Comparison of ENCODE assay signal across 6 cellular contexts in the genomic region with DNA sequence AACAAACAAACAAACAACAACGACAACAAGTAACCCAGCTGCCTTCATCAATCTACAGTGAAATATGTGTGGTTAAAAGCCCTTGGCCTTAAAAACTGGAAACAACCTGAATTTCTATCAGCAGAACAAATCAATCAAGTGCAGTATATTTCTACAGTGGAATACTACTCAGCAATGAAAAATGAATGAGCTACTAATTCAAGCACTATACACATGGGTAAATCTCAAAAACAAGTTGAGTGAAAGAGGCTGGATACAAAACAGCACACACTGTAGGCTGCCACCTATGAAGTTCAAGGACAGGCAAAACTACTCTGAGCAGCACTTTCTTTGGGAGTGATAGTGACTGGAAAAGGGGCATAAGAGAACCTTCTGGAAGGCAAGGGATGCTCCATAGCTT.
"Had no signal": no experiment of that assay in that cellular context is flagged by ENCODE, and none has a peak within 500 bp of the region (broad histone marks: within the 10 kb centered on the region; RNA-seq: fewer than 3 reads in every experiment).

No MANE protein-coding gene starts in this region.

- FAIRE-seq: HTR-8/SVneo had no signal

- DNase-seq: IMR-90, KBM-7, KG1 had no signal

- H3K4me2 ChIP-seq: KMS-11 had no signal

- H3K9ac ChIP-seq: KMS-11 had no signal

- H3K27ac ChIP-seq: HL-60, KMS-11 had no signal
